ENCODE assay signal across 22 cellular contexts in the genomic region with DNA sequence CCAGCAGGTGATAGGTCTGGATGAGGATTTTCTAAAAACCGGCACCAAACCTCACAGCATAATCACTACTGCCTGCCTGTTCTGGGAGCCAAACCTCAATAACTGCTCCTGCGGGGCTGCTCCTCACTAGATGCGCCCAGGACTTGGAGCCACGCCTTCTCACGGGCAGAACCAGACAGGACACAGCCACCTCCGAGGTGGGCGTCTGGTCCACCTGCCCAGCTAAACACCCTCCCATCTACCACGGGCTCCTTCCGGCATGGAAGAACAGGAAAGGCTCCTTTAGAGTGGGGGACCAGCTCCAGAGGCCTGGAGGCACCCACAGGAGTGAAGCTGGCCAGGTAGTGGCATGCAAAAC.
"Had no signal": no experiment of that assay in that cellular context is flagged by ENCODE, and none has a peak within 500 bp of the region (broad histone marks: within the 10 kb centered on the region; RNA-seq: fewer than 3 reads in every experiment).

No MANE protein-coding gene starts in this region.

- H2AFZ ChIP-seq: parathyroid adenoma had no signal

- H3K9me3 ChIP-seq: stomach, suprapubic skin, tibial nerve had no signal

- H3K4me1 ChIP-seq: parathyroid adenoma, stomach, suprapubic skin, tibial nerve had no signal

- H3K4me3 ChIP-seq: stomach, suprapubic skin, tibial nerve had no signal

- H3K27me3 ChIP-seq: stomach, suprapubic skin, tibial nerve had no signal

- H3K4me3 Mint-ChIP-seq: activated CD4-positive, alpha-beta memory T cell treated with anti-CD3 and anti-CD28 coated beads, Interleukin-2, amount 10 ng/mL, durations not matched to agents 7 days and 5 days; activated naive CD4-positive, alpha-beta T cell treated with anti-CD3 and anti-CD28 coated beads, Interleukin-2, amount 50 U/mL, for 24 hours; brain; effector memory CD8-positive, alpha-beta T cell; memory B cell; nephron; stimulated activated memory B cell treated with anti-CD40 and anti-IgM and Interleukin-4, amounts not matched to agents 10 μg/mL and 1 μg/mL and 100 μg/mL, for 72 hours; T-helper 17 cell had no signal

- H3K36me3 ChIP-seq: suprapubic skin had no signal

- H3K79me2 ChIP-seq: parathyroid adenoma had no signal

- H3K27ac ChIP-seq: parathyroid adenoma, stomach, suprapubic skin, tibial nerve had no signal

- H3K4me1 Mint-ChIP-seq: activated CD4-positive, alpha-beta memory T cell treated with anti-CD3 and anti-CD28 coated beads, Interleukin-2, amount 10 ng/mL, durations not matched to agents 7 days and 5 days; activated naive CD4-positive, alpha-beta T cell treated with anti-CD3 and anti-CD28 coated beads, Interleukin-2, amount 50 U/mL, for 24 hours; brain; memory B cell had no signal

- H3K9me3 Mint-ChIP-seq: activated CD4-positive, alpha-beta memory T cell treated with anti-CD3 and anti-CD28 coated beads, Interleukin-2, amount 10 ng/mL, durations not matched to agents 7 days and 5 days; activated naive CD4-positive, alpha-beta T cell treated with anti-CD3 and anti-CD28 coated beads, Interleukin-2, amount 50 U/mL, for 24 hours; brain; effector memory CD8-positive, alpha-beta T cell; memory B cell; nephron; stimulated activated memory B cell treated with anti-CD40 and anti-IgM and Interleukin-4, amounts not matched to agents 10 μg/mL and 1 μg/mL and 100 μg/mL, for 72 hours had no signal

- H3K27ac Mint-ChIP-seq: activated CD4-positive, alpha-beta memory T cell treated with anti-CD3 and anti-CD28 coated beads, Interleukin-2, amount 10 ng/mL, durations not matched to agents 7 days and 5 days; activated naive CD4-positive, alpha-beta T cell treated with anti-CD3 and anti-CD28 coated beads, Interleukin-2, amount 50 U/mL, for 24 hours; effector memory CD8-positive, alpha-beta T cell; memory B cell; nephron; stimulated activated memory B cell treated with anti-CD40 and anti-IgM and Interleukin-4, amounts not matched to agents 10 μg/mL and 1 μg/mL and 100 μg/mL, for 72 hours; T-helper 17 cell had no signal

- H3K27me3 Mint-ChIP-seq: activated CD4-positive, alpha-beta memory T cell treated with anti-CD3 and anti-CD28 coated beads, Interleukin-2, amount 10 ng/mL, durations not matched to agents 7 days and 5 days; activated naive CD4-positive, alpha-beta T cell treated with anti-CD3 and anti-CD28 coated beads, Interleukin-2, amount 50 U/mL, for 24 hours; brain; effector memory CD8-positive, alpha-beta T cell; memory B cell; stimulated activated memory B cell treated with anti-CD40 and anti-IgM and Interleukin-4, amounts not matched to agents 10 μg/mL and 1 μg/mL and 100 μg/mL, for 72 hours; T-helper 17 cell had no signal

- H3K36me3 Mint-ChIP-seq: brain had no signal

- ATAC-seq: effector memory CD8-positive, alpha-beta T cell; esophagus mucosa; sciatic nerve; stimulated activated memory B cell treated with anti-CD40 and anti-IgM and Interleukin-4, amounts not matched to agents 10 μg/mL and 1 μg/mL and 100 μg/mL, for 72 hours; T-helper 17 cell had no signal

- DNase-seq: activated CD4-positive, alpha-beta memory T cell treated with anti-CD3 and anti-CD28 coated beads, Interleukin-2, amount 10 ng/mL, durations not matched to agents 7 days and 5 days; activated CD4-positive, alpha-beta T cell treated with anti-CD3 and anti-CD28 coated beads for 48 hours; activated CD4-positive, CD25-positive, alpha-beta regulatory T cell; activated gamma-delta T cell treated with Interleukin-2 at 50 U/mL for 16 hours; anterior cingulate cortex; caudate nucleus; effector memory CD8-positive, alpha-beta T cell; small intestine; stimulated activated CD4-positive, alpha-beta T cell treated with anti-CD3 and anti-CD28 coated beads, Interleukin-15, amount 100 ng/mL, for 24 hours; stomach; SW 1271; T-helper 17 cell had no signal
